Comparison of ENCODE assay signal across 10 cellular contexts in the genomic region with DNA sequence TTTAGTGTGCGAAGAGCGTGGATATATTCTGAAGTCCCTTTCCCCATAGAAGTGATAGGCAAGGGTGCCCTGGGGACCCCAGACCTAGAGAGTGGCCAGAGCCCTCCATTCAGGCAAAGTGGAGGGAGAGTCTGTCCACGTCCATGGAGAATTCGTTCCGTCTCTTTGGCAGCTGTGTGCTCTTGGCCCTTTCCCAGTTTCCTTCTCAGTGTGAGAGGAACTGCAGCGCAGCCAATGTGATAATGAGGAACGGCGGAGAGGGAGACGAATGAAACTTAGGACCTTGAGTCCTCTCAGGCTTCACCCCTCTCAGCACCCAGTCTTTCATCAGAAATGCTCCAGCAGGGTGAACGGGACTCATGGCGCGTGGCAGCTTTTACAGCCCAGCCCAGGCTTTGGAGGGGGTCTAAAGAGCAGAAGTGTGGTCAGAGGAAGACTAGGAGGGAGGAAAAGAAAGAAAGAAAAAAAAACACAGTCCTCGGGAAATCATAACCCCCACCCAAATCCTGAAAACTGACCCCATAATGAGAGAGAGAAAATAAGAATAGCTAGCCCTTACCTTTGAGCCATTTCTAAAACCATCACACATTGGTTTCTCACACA.
DNase-seq lines count a peak whose midpoint lies in the region; ATAC-seq and TF ChIP-seq lines count a peak whose summit lies in the region.
"Had no signal": no experiment of that assay in that cellular context is flagged by ENCODE, and none has a peak within 500 bp of the region (broad histone marks: within the 10 kb centered on the region; RNA-seq: fewer than 3 reads in every experiment).

No MANE protein-coding gene starts in this region.

- TF ChIP-seq CTCF in fibroblast of lung (conservative IDR thresholded peaks at IDR 0.05 in 1 of 2, IDR thresholded peaks at IDR 0.05 in 1 of 2; ENCODE audit: low read depth in 1 of 2, low read length in 2 of 2) (no peak), uterus (IDR thresholded peaks at IDR 0.05) (no peak), GM10266 (IDR thresholded peaks at IDR 0.05; ENCODE audit: control insufficient read depth, insufficient read depth, low read depth, missing control alignments) (no peak)

- H3K36me3 ChIP-seq in fibroblast of lung (ENCODE audit: control insufficient read depth, insufficient read depth, low read length) (no peaks in the 10 kb centered on the region), uterus (no peaks in the 10 kb centered on the region)

- peaks cover 24% of the 10 kb centered on the region for H3K4me1 Mint-ChIP-seq in activated CD8-positive, alpha-beta memory T cell treated with anti-CD3 and anti-CD28 coated beads, Interleukin-2, amount 10 ng/mL, durations not matched to agents 7 days and 5 days
- H3K4me1 Mint-ChIP-seq in naive B cell: peaks cover 13 to 28% (median 18%) of the 10 kb centered on the region in 3 donors

- H3K27me3 Mint-ChIP-seq in activated CD8-positive, alpha-beta memory T cell treated with anti-CD3 and anti-CD28 coated beads, Interleukin-2, amount 10 ng/mL, durations not matched to agents 7 days and 5 days: no peaks in the 10 kb centered on the region
- no peaks in the 10 kb centered on the region for H3K27me3 Mint-ChIP-seq in naive B cell

- H4K20me1 ChIP-seq in fibroblast of lung (ENCODE audit: control insufficient read depth, extremely low read depth, insufficient read depth, low read length): no peaks in the 10 kb centered on the region

- H3K4me2 ChIP-seq in fibroblast of lung (ENCODE audit: extremely low read depth, insufficient read depth, low read length): peak overlapping the region; percentile 68

- no peak for ATAC-seq in activated CD8-positive, alpha-beta memory T cell treated with anti-CD3 and anti-CD28 coated beads, Interleukin-2, amount 10 ng/mL, durations not matched to agents 7 days and 5 days
- ATAC-seq in naive B cell (ENCODE audit: low read depth in 2 of 2) (no peak), GM21526 (IDR thresholded peaks at IDR 0.05; ENCODE audit: low FRiP score, unreplicated experiment) (no peak)

- H3K36me3 Mint-ChIP-seq in activated CD8-positive, alpha-beta memory T cell treated with anti-CD3 and anti-CD28 coated beads, Interleukin-2, amount 10 ng/mL, durations not matched to agents 7 days and 5 days: peaks cover 13% of the 10 kb centered on the region
- peaks cover 7 to 22% of the 10 kb centered on the region in 2 donors for H3K36me3 Mint-ChIP-seq in naive B cell

- H3K27ac Mint-ChIP-seq in activated CD8-positive, alpha-beta memory T cell treated with anti-CD3 and anti-CD28 coated beads, Interleukin-2, amount 10 ng/mL, durations not matched to agents 7 days and 5 days: peak overlapping the region; percentile 92
- peak overlapping the region; percentile 18 to 97 (median 60) for H3K27ac Mint-ChIP-seq in naive B cell

- no peak overlapping the region for H3K9ac ChIP-seq in fibroblast of lung (ENCODE audit: insufficient read depth, low read length)

- H3K9me3 Mint-ChIP-seq in activated CD8-positive, alpha-beta memory T cell treated with anti-CD3 and anti-CD28 coated beads, Interleukin-2, amount 10 ng/mL, durations not matched to agents 7 days and 5 days (ENCODE audit: low read depth): no peaks in the 10 kb centered on the region
- no peaks in the 10 kb centered on the region for H3K9me3 Mint-ChIP-seq in naive B cell

- no peak for TF ChIP-seq POLR2A in uterus (IDR thresholded peaks at IDR 0.05)

- peaks cover 6% of the 10 kb centered on the region for H3K4me1 ChIP-seq in fibroblast of lung (ENCODE audit: control insufficient read depth, extremely low read depth, insufficient read depth, low read length)
- peaks cover 0 to 4% of the 10 kb centered on the region in 2 donors for H3K4me1 ChIP-seq in uterus

- no peaks in the 10 kb centered on the region for H3K79me2 ChIP-seq in fibroblast of lung (ENCODE audit: control insufficient read depth, insufficient read depth, low read length)

- no peak for DNase-seq in activated CD8-positive, alpha-beta memory T cell treated with anti-CD3 and anti-CD28 coated beads, Interleukin-2, amount 10 ng/mL, durations not matched to agents 7 days and 5 days
- no peak for DNase-seq in activated CD8-positive, alpha-beta memory T cell treated with anti-CD3 and anti-CD28 coated beads, Interleukin-2, amount 50 U/mL, for 48 hours
- peak in 1 of 2 donors; percentile 40 for DNase-seq in fibroblast of lung (ENCODE audit: low read depth in 2 of 2)
- DNase-seq in naive B cell: no peak
- peak; percentile 58 to 75 for DNase-seq in uterus
- no peak for DNase-seq in DMS53 (lab: John Stamatoyannopoulos, UW)
- no peak for DNase-seq in GM10266 (ENCODE audit: extremely low spot score)
- DNase-seq: ACHN had no signal

- H3K27ac ChIP-seq in fibroblast of lung (ENCODE audit: insufficient read depth, low read length) (no peak overlapping the region), uterus (peak overlapping the region; percentile 70 to 76)
- H3K27ac ChIP-seq: epithelial cell of prostate had no signal

- CTCF ChIA-PET in activated CD8-positive, alpha-beta memory T cell treated with anti-CD3 and anti-CD28 coated beads, Interleukin-2, amount 10 ng/mL, durations not matched to agents 7 days and 5 days (lab: Charles Lee): interaction anchor here (0.6 to 7.2 kb wide), 17 partner anchors 12 to 427 kb away, joined by 3 to 81 read pairs (median 3); a partner anchor contains a TSS

- H3K4me3 ChIP-seq in fibroblast of lung (replicated peaks in 1 of 4; ENCODE audit: control extremely low read depth in 1 of 4, insufficient read depth in 1 of 4, low read depth in 3 of 4, low read length in 4 of 4) (no peak overlapping the region), uterus (peak overlapping the region in 1 of 2 donors; percentile 13)

- intact Hi-C loops in uterus (cut with DNase I; ENCODE audit: low total_unique reads): no loop called here

- H3K9me3 ChIP-seq in fibroblast of lung (ENCODE audit: control insufficient read depth, insufficient read depth, low read depth, low read length) (no peaks in the 10 kb centered on the region), uterus (no peaks in the 10 kb centered on the region)

- no peaks in the 10 kb centered on the region for H3K27me3 ChIP-seq in fibroblast of lung (ENCODE audit: control insufficient read depth, insufficient read depth, low read length)
- H3K27me3 ChIP-seq in uterus: no peaks in the 10 kb centered on the region

- peak overlapping the region; percentile 56 for H3K4me3 Mint-ChIP-seq in activated CD8-positive, alpha-beta memory T cell treated with anti-CD3 and anti-CD28 coated beads, Interleukin-2, amount 10 ng/mL, durations not matched to agents 7 days and 5 days
- peak overlapping the region in 7 of 8 donors; percentile 26 to 87 (median 64) for H3K4me3 Mint-ChIP-seq in naive B cell

- H2AFZ ChIP-seq in fibroblast of lung (ENCODE audit: low read length): no peak overlapping the region

Comparison
In these comparisons a context has a peak if more than half of its experiments do, and no peak if none do; other contexts are left out.
1. DNase-seq: peak in uterus (2 of 2); none in activated CD8-positive, alpha-beta memory T cell treated with anti-CD3 and anti-CD28 coated beads, Interleukin-2, amount 10 ng/mL, durations not matched to agents 7 days and 5 days (single experiment), activated CD8-positive, alpha-beta memory T cell treated with anti-CD3 and anti-CD28 coated beads, Interleukin-2, amount 50 U/mL, for 48 hours (single experiment), naive B cell (single experiment), DMS53 (single experiment) and GM10266 (single experiment).